19 cellular contexts compared by ENCODE assay signal in the genomic region with DNA sequence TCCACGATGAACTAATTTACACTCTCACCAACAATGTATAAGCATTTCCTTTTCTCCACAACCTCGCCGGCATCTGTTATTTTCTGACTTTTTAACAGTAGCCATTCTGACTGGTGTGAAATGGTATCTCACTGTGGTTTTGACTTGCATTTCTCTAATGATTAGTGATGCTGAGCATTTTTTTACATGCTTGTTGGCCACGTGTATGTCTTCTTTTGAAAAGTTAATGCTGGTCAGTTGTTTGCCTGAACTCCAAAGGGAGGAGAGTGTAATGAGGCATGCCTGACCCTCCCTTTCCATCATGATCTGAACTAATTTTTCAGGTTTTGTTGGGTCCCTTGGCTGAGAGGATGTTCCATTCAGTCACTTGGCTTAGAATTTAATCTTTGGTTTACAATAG.
"Had no signal": no experiment of that assay in that cellular context is flagged by ENCODE, and none has a peak within 500 bp of the region (broad histone marks: within the 10 kb centered on the region; RNA-seq: fewer than 3 reads in every experiment).

No MANE protein-coding gene starts in this region.

- H3K27me3 ChIP-seq: hepatocyte, sigmoid colon, upper lobe of left lung had no signal

- H3K9me3 ChIP-seq: sigmoid colon, upper lobe of left lung had no signal

- H3K9me3 Mint-ChIP-seq: neural crest cell had no signal

- H3K4me2 ChIP-seq: hepatocyte had no signal

- H2AFZ ChIP-seq: hepatocyte had no signal

- H3K27me3 Mint-ChIP-seq: activated CD4-positive, alpha-beta memory T cell treated with anti-CD3 and anti-CD28 coated beads, Interleukin-2, amount 10 ng/mL, durations not matched to agents 7 days and 5 days had no signal

- H3K27ac ChIP-seq: hepatocyte had no signal

- DNase-seq: activated CD4-positive, alpha-beta memory T cell treated with anti-CD3 and anti-CD28 coated beads, Interleukin-2, amount 10 ng/mL, durations not matched to agents 7 days and 5 days; activated CD4-positive, alpha-beta T cell treated with anti-CD3 and anti-CD28 coated beads for 48 hours; activated CD8-positive, alpha-beta memory T cell treated with anti-CD3 and anti-CD28 coated beads, Interleukin-2, amount 10 ng/mL, durations not matched to agents 7 days and 5 days; activated gamma-delta T cell; activated naive CD4-positive, alpha-beta T cell treated with anti-CD3 and anti-CD28 coated beads, Interleukin-2, amount 50 U/mL, for 16 hours; aorta; central memory CD4-positive, alpha-beta T cell; dermis blood vessel endothelial cell; effector CD8-positive, alpha-beta T cell; foreskin melanocyte; retina; sigmoid colon; stimulated activated CD4-positive, alpha-beta T cell treated with anti-CD3 and anti-CD28 coated beads, Interleukin-4, amount 100 ng/mL, for 1 hour; stimulated activated naive CD4-positive, alpha-beta T cell; T-helper 2 cell; upper lobe of left lung had no signal

- H3K4me3 ChIP-seq: hepatocyte, sigmoid colon, upper lobe of left lung had no signal

- ATAC-seq: activated CD8-positive, alpha-beta memory T cell treated with anti-CD3 and anti-CD28 coated beads, Interleukin-2, amount 10 ng/mL, durations not matched to agents 7 days and 5 days had no signal

- H3K27ac Mint-ChIP-seq: activated CD4-positive, alpha-beta memory T cell treated with anti-CD3 and anti-CD28 coated beads, Interleukin-2, amount 10 ng/mL, durations not matched to agents 7 days and 5 days; activated CD8-positive, alpha-beta memory T cell treated with anti-CD3 and anti-CD28 coated beads, Interleukin-2, amount 10 ng/mL, durations not matched to agents 7 days and 5 days; activated T-helper 1 cell treated with anti-CD3 and anti-CD28 coated beads, Interleukin-12 subunit alpha, Interleukin-12 subunit beta, Interleukin-2, Interleukin-4 antibody, amounts not matched to agents 30 ng/mL and 10 ng/mL and 1 ng/mL, durations not matched to agents 14 hours and 24 hours and 36 hours had no signal

- H3K4me3 Mint-ChIP-seq: activated CD4-positive, alpha-beta memory T cell treated with anti-CD3 and anti-CD28 coated beads, Interleukin-2, amount 10 ng/mL, durations not matched to agents 7 days and 5 days; activated CD8-positive, alpha-beta memory T cell treated with anti-CD3 and anti-CD28 coated beads, Interleukin-2, amount 10 ng/mL, durations not matched to agents 7 days and 5 days; activated T-helper 1 cell treated with anti-CD3 and anti-CD28 coated beads, Interleukin-12 subunit alpha, Interleukin-12 subunit beta, Interleukin-2, Interleukin-4 antibody, amounts not matched to agents 30 ng/mL and 10 ng/mL and 1 ng/mL, durations not matched to agents 14 hours and 24 hours and 36 hours; neural crest cell had no signal
